In genomic region chr7:97927797-97928748, GRCh38 we compare ENCODE assay signal across 8 cellular contexts. TPM values are rescaled to one million over a fixed set of nuclear protein-coding genes. Genes with fewer than 3 reads are reported as not detected.
DNase-seq lines count a peak whose midpoint lies in the region; ATAC-seq, FAIRE-seq and TF ChIP-seq lines count a peak whose summit lies in the region.
"Not testable (repeated sequence)": the region's sequence is repeated elsewhere in the genome, so short reads cannot be mapped to it uniquely, and the experiment has no call there.

No MANE protein-coding gene starts in this region.

- H3K27me3 ChIP-seq in H7 (ENCODE audit: control insufficient read depth, insufficient read depth, low read length); astrocyte (ENCODE audit: insufficient read depth, low read length): not testable (repeated sequence)

- intact Hi-C loops in Right ventricle myocardium superior (cut with DNase I), result not testable (repeated sequence)

- H3K4me3 Mint-ChIP-seq in astrocyte (ENCODE audit: unreplicated experiment) (peak overlapping the region; percentile 79), nephron progenitor cell (peak overlapping the region; percentile 79)

- H4K20me1 ChIP-seq in astrocyte (ENCODE audit: insufficient read depth, low read length), result not testable (repeated sequence)

- H3K4me1 Mint-ChIP-seq in astrocyte (ENCODE audit: low read depth, unreplicated experiment), result not testable (repeated sequence)
- peaks cover 12% of the 10 kb centered on the region for H3K4me1 Mint-ChIP-seq in nephron progenitor cell

- TF ChIP-seq CTCF in astrocyte (IDR thresholded peaks at IDR 0.05; ENCODE audit: insufficient read depth, low read depth, low read length), result not testable (repeated sequence)
- TF ChIP-seq CTCF in nephron progenitor cell (IDR thresholded peaks at IDR 0.05), result peak; percentile 53

- not testable (repeated sequence) for H3K27ac ChIP-seq in astrocyte (ENCODE audit: low read depth, low read length)

- not testable (repeated sequence) for H3K36me3 ChIP-seq in H7 (replicated peaks; ENCODE audit: control insufficient read depth, insufficient read depth, low read length); astrocyte (ENCODE audit: insufficient read depth, low read length)

- H3K27ac Mint-ChIP-seq in astrocyte (ENCODE audit: unreplicated experiment); nephron progenitor cell: not testable (repeated sequence)

- H3K27me3 Mint-ChIP-seq in astrocyte (ENCODE audit: low read depth, unreplicated experiment), result peaks cover 33% of the 10 kb centered on the region
- peaks cover 37% of the 10 kb centered on the region for H3K27me3 Mint-ChIP-seq in nephron progenitor cell (ENCODE audit: low read depth, poor library complexity)

- H3K36me3 Mint-ChIP-seq in astrocyte (ENCODE audit: low read depth, unreplicated experiment); nephron progenitor cell (ENCODE audit: low read depth): not testable (repeated sequence)

- not testable (repeated sequence) for H3K9me3 ChIP-seq in astrocyte (ENCODE audit: insufficient read depth, low read depth, low read length)

- peak in 9 of 14 donors; percentile 0 to 37 (median 16) for DNase-seq in C1 segment of cervical spinal cord (lab: John Stamatoyannopoulos, UW)
- not testable (repeated sequence) for DNase-seq in H7; astrocyte (ENCODE audit: low read depth)
- peak; percentile 77 for DNase-seq in NCI-H2227 (lab: John Stamatoyannopoulos, UW; ENCODE audit: unreplicated experiment)
- peak; percentile 45 for DNase-seq in activated CD4-positive, CD25-positive, alpha-beta regulatory T cell treated with anti-CD3 and anti-CD28 coated beads, Interleukin-2, amount 50 U/mL, for 16 hours (ENCODE audit: low read depth, low spot score)
- peak; percentile 58 for DNase-seq in Right ventricle myocardium superior
- peak; percentile 92 for DNase-seq in nephron progenitor cell
- DNase-seq in stimulated activated CD8-positive, alpha-beta memory T cell treated with anti-CD3 and anti-CD28 coated beads, Interleukin-15, amount 100 ng/mL, for 4 hours (ENCODE audit: low read depth in 2 of 2), result peak; percentile 19 to 39

- H2AFZ ChIP-seq in astrocyte (ENCODE audit: low read depth, low read length), result peak overlapping the region; percentile 66

- peak overlapping the region; percentile 82 for H3K4me2 ChIP-seq in astrocyte (ENCODE audit: low read length)

- H3K9me3 Mint-ChIP-seq in astrocyte (ENCODE audit: unreplicated experiment); nephron progenitor cell: not testable (repeated sequence)

- ATAC-seq in Right ventricle myocardium superior (ENCODE audit: poor library complexity), result not testable (repeated sequence)

- not testable (repeated sequence) for H3K79me2 ChIP-seq in astrocyte (ENCODE audit: insufficient read depth, low read length)

- not testable (repeated sequence) for FAIRE-seq in astrocyte (lab: Jason Lieb, UNC)

- H3K9ac ChIP-seq in astrocyte (ENCODE audit: low read length), result not testable (repeated sequence)

- H3K4me3 ChIP-seq in H7 (ENCODE audit: insufficient read depth, low read depth, low read length), result peak overlapping the region; percentile 44
- not testable (repeated sequence) for H3K4me3 ChIP-seq in astrocyte (ENCODE audit: insufficient read depth, low read depth, low read length)

- H3K4me1 ChIP-seq in astrocyte (ENCODE audit: insufficient read depth, low read length), result not testable (repeated sequence)

RNA-seq across cellular contexts. Expression of gene ASNS, which starts 55.9 kb away (rescaled TPM):
- 97.3 and 114 TPM in 2 replicates for total RNA-seq in H7 (2014; rRNA removed; shearing (Covaris generic))
- total RNA-seq in astrocyte, result 149 and 155 TPM in 2 replicates
- total RNA-seq in Right ventricle myocardium superior, result 4.5 TPM

Comparison
In these comparisons a context has a peak if more than half of its experiments do, and no peak if none do; other contexts are left out.
1. RNA of gene ASNS, which starts 55.9 kb away (total RNA-seq): 149 to 155 TPM in astrocyte and 97.3 to 114 TPM in H7; 4.5 TPM in Right ventricle myocardium superior (single experiment); every median in the first group is over 10 times any median in the second.